ENCODE assay signal across 13 cellular contexts in the genomic region with DNA sequence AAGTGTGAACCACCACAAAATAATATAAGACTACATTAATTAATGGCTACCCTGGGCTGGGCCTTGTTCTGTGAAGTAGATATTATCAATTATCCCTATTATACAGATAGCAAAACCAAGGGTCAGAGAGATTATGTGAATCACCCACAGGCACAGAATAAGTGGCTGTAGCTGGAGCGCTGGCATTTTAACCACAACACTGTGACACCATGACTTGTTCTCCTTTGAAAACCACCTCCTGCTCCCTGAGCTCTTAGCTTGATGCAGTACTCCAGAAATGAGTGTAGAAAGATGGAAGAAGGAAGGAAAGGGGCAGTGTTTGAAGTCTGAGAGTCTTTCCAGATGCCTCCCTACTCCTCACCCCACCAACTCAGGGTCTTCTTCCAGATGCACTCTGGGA. TPM values are rescaled to one million over a fixed set of nuclear protein-coding genes. Genes with fewer than 3 reads are reported as not detected.
A peak's percentile ranks its signal among the peaks of the same experiment; 100 is the strongest.
DNase-seq lines count a peak whose midpoint lies in the region; ATAC-seq, FAIRE-seq and TF ChIP-seq lines count a peak whose summit lies in the region.
"Had no signal": no experiment of that assay in that cellular context is flagged by ENCODE, and none has a peak within 500 bp of the region (broad histone marks: within the 10 kb centered on the region; RNA-seq: fewer than 3 reads in every experiment).

No MANE protein-coding gene starts in this region.

- peaks cover 0 to 35% (median 17%) of the 10 kb centered on the region in 4 donors for H3K4me1 ChIP-seq in tibial artery

- ATAC-seq in T-cell (replicated peaks in 1 of 4) (peak in 1 of 4 experiments; percentile 5), memory B cell (ENCODE audit: low read depth) (no peak), HG03045 (IDR thresholded peaks at IDR 0.05; ENCODE audit: unreplicated experiment) (no peak)

- no peaks in the 10 kb centered on the region for H3K9me3 Mint-ChIP-seq in activated T-cell treated with anti-CD3 and anti-CD28 coated beads, Interleukin-2, amount 50 U/mL, for 24 hours
- H3K9me3 Mint-ChIP-seq in T-cell (no peaks in the 10 kb centered on the region), memory B cell (no peaks in the 10 kb centered on the region)

- peak overlapping the region; percentile 29 for H3K27ac Mint-ChIP-seq in activated T-cell treated with anti-CD3 and anti-CD28 coated beads, Interleukin-2, amount 50 U/mL, for 24 hours
- H3K27ac Mint-ChIP-seq in T-cell, result peak overlapping the region; percentile 85 to 89
- peak overlapping the region; percentile 90 for H3K27ac Mint-ChIP-seq in memory B cell

- POLR2A ChIA-PET in T-cell (lab: Charles Lee), result no interaction called here

- H3K4me1 Mint-ChIP-seq in activated T-cell treated with anti-CD3 and anti-CD28 coated beads, Interleukin-2, amount 50 U/mL, for 24 hours (ENCODE audit: low read depth), result peaks cover 53% of the 10 kb centered on the region
- peaks cover 41 to 63% (median 61%) of the 10 kb centered on the region in 3 donors for H3K4me1 Mint-ChIP-seq in T-cell
- peaks cover 35% of the 10 kb centered on the region for H3K4me1 Mint-ChIP-seq in memory B cell

- H3K4me3 Mint-ChIP-seq in activated T-cell treated with anti-CD3 and anti-CD28 coated beads, Interleukin-2, amount 50 U/mL, for 24 hours, result no peak overlapping the region
- H3K4me3 Mint-ChIP-seq in T-cell (peak overlapping the region; percentile 41 to 55 (median 46)), memory B cell (no peak overlapping the region)

- no peak for TF ChIP-seq POLR2A in H54 (IDR thresholded peaks at IDR 0.05; ENCODE audit: low read depth, low read length)

- TF ChIP-seq CTCF in tibial artery (IDR thresholded peaks at IDR 0.05), result no peak

- H3K4me3 ChIP-seq in tibial artery, result no peak overlapping the region

- H3K27me3 ChIP-seq in tibial artery, result no peaks in the 10 kb centered on the region

- FAIRE-seq in H54 (lab: Jason Lieb, UNC), result no peak
- FAIRE-seq: GM19239 had no signal

- no peaks in the 10 kb centered on the region for H3K27me3 Mint-ChIP-seq in activated T-cell treated with anti-CD3 and anti-CD28 coated beads, Interleukin-2, amount 50 U/mL, for 24 hours
- H3K27me3 Mint-ChIP-seq in T-cell, result no peaks in the 10 kb centered on the region
- no peaks in the 10 kb centered on the region for H3K27me3 Mint-ChIP-seq in memory B cell

- H3K36me3 ChIP-seq in tibial artery, result no peaks in the 10 kb centered on the region
- H3K36me3 ChIP-seq: WERI-Rb-1 had no signal

- no peak for DNase-seq in activated T-cell treated with anti-CD3 and anti-CD28 coated beads, Interleukin-2, amount 50 U/mL, for 24 hours
- no peak for DNase-seq in activated T-cell treated with anti-CD3 and anti-CD28 coated beads, Interleukin-2, amount 50 U/mL, for 48 hours
- DNase-seq in T-cell, result peak in 1 of 34 experiments; percentile 16
- no peak for DNase-seq in memory B cell (ENCODE audit: low spot score in 2 of 2)
- DNase-seq in tibial artery, result no peak
- DNase-seq in H54 (ENCODE audit: insufficient read length, low spot score), result no peak
- DNase-seq in GOT3 (lab: John Stamatoyannopoulos, UW), result no peak
- DNase-seq: activated gamma-delta T cell, head of caudate nucleus, NCI-H1694 treated with DMSO at 0.1 percent for 48 hours, WERI-Rb-1 had no signal

- no peaks in the 10 kb centered on the region for H3K9me3 ChIP-seq in tibial artery

- no peaks in the 10 kb centered on the region for H3K36me3 Mint-ChIP-seq in activated T-cell treated with anti-CD3 and anti-CD28 coated beads, Interleukin-2, amount 50 U/mL, for 24 hours (ENCODE audit: low read depth)
- H3K36me3 Mint-ChIP-seq in T-cell, result no peaks in the 10 kb centered on the region
- no peaks in the 10 kb centered on the region for H3K36me3 Mint-ChIP-seq in memory B cell

- intact Hi-C loops in tibial artery (cut with DNase I; ENCODE audit: low total_unique reads), result no loop called here

- CTCF ChIA-PET in T-cell (lab: Charles Lee), result no interaction called here

- H3K27ac ChIP-seq in tibial artery, result peak overlapping the region; percentile 84 to 86
- H3K27ac ChIP-seq: WERI-Rb-1 had no signal

RNA-seq across cellular contexts. Expression of gene JUN, which starts 29.5 kb away (rescaled TPM):
- total RNA-seq in T-cell, result 1,000 to 10,000 TPM in 1 of 5 donors, 100 to 1,000 TPM in 1, 10 to 100 TPM in 3; 43.2 to 1,335 (median 56.6) TPM

Comparison
In these comparisons a context has a peak if more than half of its experiments do, and no peak if none do; other contexts are left out.
1. H3K27ac Mint-ChIP-seq: peak in every context shown above with its lines; median percentile 90 in memory B cell; 87 in T-cell; 29 in activated T-cell treated with anti-CD3 and anti-CD28 coated beads, Interleukin-2, amount 50 U/mL, for 24 hours.
2. H3K4me3 Mint-ChIP-seq: peak in T-cell (3 of 3); none in activated T-cell treated with anti-CD3 and anti-CD28 coated beads, Interleukin-2, amount 50 U/mL, for 24 hours (single experiment) and memory B cell (single experiment).